Comparison of ENCODE assay signal across 1 cellular context in the genomic region with DNA sequence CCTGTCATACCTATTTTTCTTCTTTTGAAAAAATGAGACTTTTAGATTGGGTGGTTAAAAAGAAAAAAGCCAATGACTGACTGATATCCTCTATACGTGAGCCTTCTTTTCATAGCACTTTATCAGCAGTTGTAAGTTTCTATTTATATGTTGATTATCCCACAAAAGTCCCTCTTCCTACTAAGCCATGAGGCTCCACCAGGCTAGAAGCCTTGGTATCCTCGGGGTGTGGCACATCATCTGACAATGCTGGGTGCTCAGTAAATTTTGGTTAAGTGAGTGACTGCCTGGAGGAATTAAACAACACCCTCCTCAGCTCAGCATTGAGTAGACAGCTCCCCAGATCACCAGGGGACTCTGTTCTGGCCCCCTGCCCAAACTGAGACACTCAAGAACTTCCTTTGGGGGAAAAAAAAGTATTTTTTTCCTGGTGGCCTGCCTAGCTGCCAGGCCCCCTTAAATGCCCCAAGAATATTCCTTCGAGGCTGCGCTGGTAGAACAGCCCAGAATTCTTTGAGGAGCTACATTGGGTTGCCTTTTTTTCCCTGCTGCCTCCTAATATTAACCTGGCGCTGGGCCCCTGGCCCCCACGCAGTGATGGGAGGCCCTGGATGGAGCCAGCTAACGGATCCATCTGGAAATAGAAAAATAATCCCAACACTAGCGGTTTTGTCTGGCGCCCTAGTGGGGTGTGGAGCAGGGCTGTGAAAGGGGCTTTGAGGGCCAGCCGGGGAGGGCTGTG.
TF ChIP-seq lines count a peak whose summit lies in the region.

No MANE protein-coding gene starts in this region.

TF ChIP-seq in HepG2, 621 proteins besides CTCF, POLR2A, EP300 and RAD21:
- TF ChIP-seq, protein P1, sequence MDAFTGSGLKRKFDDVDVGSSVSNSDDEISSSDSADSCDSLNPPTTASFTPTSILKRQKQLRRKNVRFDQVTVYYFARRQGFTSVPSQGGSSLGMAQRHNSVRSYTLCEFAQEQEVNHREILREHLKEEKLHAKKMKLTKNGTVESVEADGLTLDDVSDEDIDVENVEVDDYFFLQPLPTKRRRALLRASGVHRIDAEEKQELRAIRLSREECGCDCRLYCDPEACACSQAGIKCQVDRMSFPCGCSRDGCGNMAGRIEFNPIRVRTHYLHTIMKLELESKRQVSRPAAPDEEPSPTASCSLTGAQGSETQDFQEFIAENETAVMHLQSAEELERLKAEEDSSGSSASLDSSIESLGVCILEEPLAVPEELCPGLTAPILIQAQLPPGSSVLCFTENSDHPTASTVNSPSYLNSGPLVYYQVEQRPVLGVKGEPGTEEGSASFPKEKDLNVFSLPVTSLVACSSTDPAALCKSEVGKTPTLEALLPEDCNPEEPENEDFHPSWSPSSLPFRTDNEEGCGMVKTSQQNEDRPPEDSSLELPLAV (CRISPR knock-in tag; conservative IDR thresholded peaks at IDR 0.05; ENCODE audit: low read depth) = no peak
- TF ChIP-seq ZBTB33 (CRISPR knock-in tag; IDR thresholded peaks at IDR 0.05) = 0 out of 2 replicates have a peak, but pooled peaks have one; percentile 11
